ENCODE assay signal across 1 cellular context in the genomic region with DNA sequence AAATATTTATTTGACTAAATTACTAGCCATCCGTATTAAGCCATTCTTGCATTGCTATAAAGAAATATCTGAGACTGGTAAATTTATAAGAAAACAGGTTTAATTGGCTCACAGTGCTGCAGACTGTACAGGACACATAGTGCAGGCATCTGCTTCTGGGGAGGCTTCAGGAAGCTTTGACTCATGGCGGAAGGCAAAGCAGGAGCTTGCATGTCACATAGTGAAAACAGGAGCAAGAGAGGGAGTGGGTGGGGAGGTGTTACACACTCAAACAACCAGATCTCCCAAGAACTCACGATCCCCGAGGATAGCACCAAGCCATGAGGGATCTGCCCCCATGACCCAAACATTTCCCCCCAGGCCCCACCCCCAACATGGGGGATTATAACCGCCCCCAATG.
TF ChIP-seq lines count a peak whose summit lies in the region.

No MANE protein-coding gene starts in this region.

TF ChIP-seq in H1, 55 proteins besides CTCF, POLR2A, EP300 and RAD21 (continued from another document):
- TF ChIP-seq, protein P1, sequence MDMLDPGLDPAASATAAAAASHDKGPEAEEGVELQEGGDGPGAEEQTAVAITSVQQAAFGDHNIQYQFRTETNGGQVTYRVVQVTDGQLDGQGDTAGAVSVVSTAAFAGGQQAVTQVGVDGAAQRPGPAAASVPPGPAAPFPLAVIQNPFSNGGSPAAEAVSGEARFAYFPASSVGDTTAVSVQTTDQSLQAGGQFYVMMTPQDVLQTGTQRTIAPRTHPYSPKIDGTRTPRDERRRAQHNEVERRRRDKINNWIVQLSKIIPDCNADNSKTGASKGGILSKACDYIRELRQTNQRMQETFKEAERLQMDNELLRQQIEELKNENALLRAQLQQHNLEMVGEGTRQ (IDR thresholded peaks at IDR 0.05; ENCODE audit: low read length), result no peak
- TF ChIP-seq RFX5 (IDR thresholded peaks at IDR 0.05; ENCODE audit: borderline replicate concordance, low read depth, low read length), result no peak
- no peak for TF ChIP-seq GTF2F1 (IDR thresholded peaks at IDR 0.05; ENCODE audit: borderline replicate concordance, low read depth, low read length)
- no peak for TF ChIP-seq CEBPB (IDR thresholded peaks at IDR 0.05; ENCODE audit: low read depth, low read length)
- no peak for TF ChIP-seq CHD1 (IDR thresholded peaks at IDR 0.05; ENCODE audit: low read depth, low read length)
- no peak for TF ChIP-seq TAF7 (optimal IDR thresholded peaks at IDR 0.05; ENCODE audit: borderline replicate concordance, low read depth, low read length)
